Comparison of ENCODE assay signal across 2 cellular contexts in genomic region chr2:168986544-168986943, GRCh38.
TF ChIP-seq lines count a peak whose summit lies in the region.

No MANE protein-coding gene starts in this region.

TF ChIP-seq in GM23338, 12 proteins besides CTCF, POLR2A, EP300 and RAD21 (continued from another document):
- TF ChIP-seq ETS1 (IDR thresholded peaks at IDR 0.05) (no peak), POLR2AphosphoS5 (IDR thresholded peaks at IDR 0.05; ENCODE audit: low read depth) (no peak), NANOG (IDR thresholded peaks at IDR 0.05; ENCODE audit: borderline replicate concordance) (no peak), ZNF462 (CRISPR knock-in tag; IDR thresholded peaks at IDR 0.05) (no peak)

TF ChIP-seq in endothelial cell of umbilical vein, 7 proteins besides CTCF, POLR2A, EP300 and RAD21 (continued from another document):
- TF ChIP-seq POLR2AphosphoS5 (IDR thresholded peaks at IDR 0.05; ENCODE audit: insufficient read depth, low read depth, low read length), result no peak
- no peak for TF ChIP-seq MYC (IDR thresholded peaks at IDR 0.05; ENCODE audit: low read depth, low read length)
- no peak for TF ChIP-seq MAX (IDR thresholded peaks at IDR 0.05; ENCODE audit: insufficient read depth, insufficient read length)
- no peak for TF ChIP-seq EZH2 (IDR thresholded peaks at IDR 0.05; ENCODE audit: borderline replicate concordance, low read depth, low read length, severe bottlenecking)
